22 cellular contexts compared by ENCODE assay signal in genomic region chr4:11133868-11134267, GRCh38.
A peak's percentile ranks its signal among the peaks of the same experiment; 100 is the strongest.
DNase-seq lines count a peak whose midpoint lies in the region; ATAC-seq, FAIRE-seq and TF ChIP-seq lines count a peak whose summit lies in the region.
"Had no signal": no experiment of that assay in that cellular context is flagged by ENCODE, and none has a peak within 500 bp of the region (broad histone marks: within the 10 kb centered on the region; RNA-seq: fewer than 3 reads in every experiment).

No MANE protein-coding gene starts in this region.

- H3K36me3 Mint-ChIP-seq in memory B cell (peaks cover 2% of the 10 kb centered on the region), endodermal cell (ENCODE audit: low read depth) (peaks cover 11% of the 10 kb centered on the region)
- H3K36me3 Mint-ChIP-seq in stimulated activated memory B cell treated with anti-CD40 and anti-IgM and Interleukin-4, amounts not matched to agents 10 μg/mL and 1 μg/mL and 100 μg/mL, for 72 hours, result no peaks in the 10 kb centered on the region
- H3K36me3 Mint-ChIP-seq: CD4-positive, alpha-beta memory T cell had no signal

- DNase-seq in GM12892 (ENCODE audit: insufficient read length), result no peak
- DNase-seq in memory B cell (ENCODE audit: low spot score in 2 of 2), result no peak
- DNase-seq in NCI-H2107 treated with DMSO at 0.1 percent for 48 hours (lab: John Stamatoyannopoulos, UW; ENCODE audit: unreplicated experiment), result no peak
- no peak for DNase-seq in endodermal cell
- DNase-seq: 8988T; ACHN; AML-193; C1 segment of cervical spinal cord; Calu3; CD4-positive, alpha-beta memory T cell; COR-L47; DMS53; DMS79 treated with DMSO at 0.1 percent for 48 hours; GF-D8; GOT3; HFFc6 had no signal

- peak overlapping the region; percentile 4 for H3K27ac Mint-ChIP-seq in memory B cell
- peak overlapping the region; percentile 26 for H3K27ac Mint-ChIP-seq in stimulated activated memory B cell treated with anti-CD40 and anti-IgM and Interleukin-4, amounts not matched to agents 10 μg/mL and 1 μg/mL and 100 μg/mL, for 72 hours
- no peak overlapping the region for H3K27ac Mint-ChIP-seq in endodermal cell
- H3K27ac Mint-ChIP-seq: CD4-positive, alpha-beta memory T cell; HFFc6 had no signal

- H3K4me3 ChIP-seq in endodermal cell (ENCODE audit: low read length), result no peak overlapping the region
- H3K4me3 ChIP-seq: A549, HAP-1 had no signal

- H3K27me3 Mint-ChIP-seq in memory B cell, result no peaks in the 10 kb centered on the region
- no peaks in the 10 kb centered on the region for H3K27me3 Mint-ChIP-seq in stimulated activated memory B cell treated with anti-CD40 and anti-IgM and Interleukin-4, amounts not matched to agents 10 μg/mL and 1 μg/mL and 100 μg/mL, for 72 hours
- no peaks in the 10 kb centered on the region for H3K27me3 Mint-ChIP-seq in endodermal cell (ENCODE audit: insufficient read depth)
- H3K27me3 Mint-ChIP-seq: CD4-positive, alpha-beta memory T cell had no signal

- H3K4me1 ChIP-seq in endodermal cell (ENCODE audit: control insufficient read depth, insufficient read depth, low read length), result no peaks in the 10 kb centered on the region
- H3K4me1 ChIP-seq: A549, HAP-1 had no signal

- no peak overlapping the region for H3K27ac ChIP-seq in endodermal cell (ENCODE audit: low read depth, low read length)
- H3K27ac ChIP-seq: A549 had no signal

- H3K4me3 Mint-ChIP-seq in memory B cell (peak overlapping the region; percentile 8), endodermal cell (no peak overlapping the region)
- H3K4me3 Mint-ChIP-seq in stimulated activated memory B cell treated with anti-CD40 and anti-IgM and Interleukin-4, amounts not matched to agents 10 μg/mL and 1 μg/mL and 100 μg/mL, for 72 hours, result no peak overlapping the region
- H3K4me3 Mint-ChIP-seq: CD4-positive, alpha-beta memory T cell; HFFc6 had no signal

- no peak for ATAC-seq in memory B cell (ENCODE audit: low read depth)
- no peak for ATAC-seq in stimulated activated memory B cell treated with anti-CD40 and anti-IgM and Interleukin-4, amounts not matched to agents 10 μg/mL and 1 μg/mL and 100 μg/mL, for 72 hours
- no peak for ATAC-seq in HG02623 (IDR thresholded peaks at IDR 0.05; ENCODE audit: unreplicated experiment)
- ATAC-seq: A549 had no signal

- no peak for TF ChIP-seq POLR2A in GM12892 (IDR thresholded peaks at IDR 0.05; ENCODE audit: low read depth, low read length)

- 90 to 100% methylated on average over 1 to 2 of the region's 2 CpGs for WGBS in endodermal cell (ENCODE audit: insufficient coverage in 1 of 2, insufficient read length in 1 of 2), 2 experiments

- H3K36me3 ChIP-seq in endodermal cell (ENCODE audit: control insufficient read depth, insufficient read depth, low read length), result no peaks in the 10 kb centered on the region
- H3K36me3 ChIP-seq: HAP-1 had no signal

- no peaks in the 10 kb centered on the region for H3K27me3 ChIP-seq in endodermal cell (ENCODE audit: control insufficient read depth, insufficient read depth, low read length, poor library complexity, severe bottlenecking)

- H3K4me1 Mint-ChIP-seq in memory B cell, result peaks cover 25% of the 10 kb centered on the region
- H3K4me1 Mint-ChIP-seq in stimulated activated memory B cell treated with anti-CD40 and anti-IgM and Interleukin-4, amounts not matched to agents 10 μg/mL and 1 μg/mL and 100 μg/mL, for 72 hours, result peaks cover 28% of the 10 kb centered on the region
- H3K4me1 Mint-ChIP-seq in endodermal cell, result no peaks in the 10 kb centered on the region
- H3K4me1 Mint-ChIP-seq: CD4-positive, alpha-beta memory T cell had no signal

- peaks cover 6% of the 10 kb centered on the region for H3K9me3 ChIP-seq in endodermal cell (ENCODE audit: control insufficient read depth, low read length)
- H3K9me3 ChIP-seq: A549, HAP-1 had no signal

- TF ChIP-seq CTCF in endodermal cell (conservative IDR thresholded peaks at IDR 0.05), result no peak

- H3K9me3 Mint-ChIP-seq in memory B cell (peaks cover 4% of the 10 kb centered on the region), endodermal cell (peaks cover 6% of the 10 kb centered on the region)
- peaks cover 7% of the 10 kb centered on the region for H3K9me3 Mint-ChIP-seq in stimulated activated memory B cell treated with anti-CD40 and anti-IgM and Interleukin-4, amounts not matched to agents 10 μg/mL and 1 μg/mL and 100 μg/mL, for 72 hours

- FAIRE-seq in GM12892 (lab: Jason Lieb, UNC), result peak; percentile 5
- FAIRE-seq: A549, GM12891, H54 had no signal

- no peak overlapping the region for H3K9ac ChIP-seq in endodermal cell (ENCODE audit: extremely low read depth, low read length, poor library complexity, severe bottlenecking)
